ENCODE assay signal across 25 cellular contexts in the genomic region with DNA sequence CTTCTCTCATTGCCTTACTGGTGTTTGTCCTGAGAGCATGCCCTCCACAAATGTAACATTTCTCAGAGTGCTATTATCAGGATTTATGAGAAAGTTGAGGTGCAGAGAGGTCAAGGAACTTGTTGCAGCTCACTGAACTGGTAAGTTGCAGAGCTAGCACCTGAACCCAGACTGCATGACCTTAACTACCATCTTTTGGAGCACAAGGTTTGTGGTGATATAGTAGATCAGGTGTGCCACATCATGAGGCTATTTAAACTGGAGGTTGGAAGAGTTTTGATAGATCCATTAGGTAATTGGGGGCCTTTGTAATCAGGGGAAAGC.
"Had no signal": no experiment of that assay in that cellular context is flagged by ENCODE, and none has a peak within 500 bp of the region (broad histone marks: within the 10 kb centered on the region; RNA-seq: fewer than 3 reads in every experiment).

No MANE protein-coding gene starts in this region.

- H3K27ac Mint-ChIP-seq: activated B cell treated with CpG ODN at 0.5 μM for 24 hours; activated CD4-positive, alpha-beta memory T cell treated with anti-CD3 and anti-CD28 coated beads, Interleukin-2, amount 10 ng/mL, durations not matched to agents 7 days and 5 days; activated CD8-positive, alpha-beta memory T cell treated with anti-CD3 and anti-CD28 coated beads, Interleukin-2, amount 10 ng/mL, durations not matched to agents 7 days and 5 days; activated naive CD8-positive, alpha-beta T cell treated with anti-CD3 and anti-CD28 coated beads, Interleukin-2, amount 10 ng/mL, durations not matched to agents 7 days and 5 days; activated T-helper 17 cell treated with anti-CD3 and anti-CD28 coated beads, Interleukin-2, amount 50 U/mL, for 72 hours; brain; endodermal cell; memory B cell; natural killer cell treated with Interleukin-12 subunit alpha and Interleukin-12 subunit beta and Interleukin-15 and Interleukin-18, amount 100 ng/mL, for 72 hours; progenitor cell of endocrine pancreas; stimulated activated naive CD8-positive, alpha-beta T cell treated with anti-CD3 and anti-CD28 coated beads, Interleukin-15, amount 100 ng/mL, for 72 hours; T-helper 2 cell treated with Interferon-gamma antibody and Interleukin-4, amounts not matched to agents 5 μg/mL and 100 μg/mL, for 36 hours had no signal

- H3K4me3 Mint-ChIP-seq: activated B cell treated with CpG ODN at 0.5 μM for 24 hours; activated CD4-positive, alpha-beta memory T cell treated with anti-CD3 and anti-CD28 coated beads, Interleukin-2, amount 10 ng/mL, durations not matched to agents 7 days and 5 days; activated CD8-positive, alpha-beta memory T cell treated with anti-CD3 and anti-CD28 coated beads, Interleukin-2, amount 10 ng/mL, durations not matched to agents 7 days and 5 days; activated naive CD8-positive, alpha-beta T cell treated with anti-CD3 and anti-CD28 coated beads, Interleukin-2, amount 10 ng/mL, durations not matched to agents 7 days and 5 days; activated T-helper 17 cell treated with anti-CD3 and anti-CD28 coated beads, Interleukin-2, amount 50 U/mL, for 72 hours; brain; endodermal cell; memory B cell; natural killer cell treated with Interleukin-12 subunit alpha and Interleukin-12 subunit beta and Interleukin-15 and Interleukin-18, amount 100 ng/mL, for 72 hours; stimulated activated naive CD8-positive, alpha-beta T cell treated with anti-CD3 and anti-CD28 coated beads, Interleukin-15, amount 100 ng/mL, for 72 hours; T-helper 2 cell treated with Interferon-gamma antibody and Interleukin-4, amounts not matched to agents 5 μg/mL and 100 μg/mL, for 36 hours had no signal

- H3K27ac ChIP-seq: colonic mucosa, skin epidermis, suprapubic skin had no signal

- H3K36me3 Mint-ChIP-seq: brain; natural killer cell treated with Interleukin-12 subunit alpha and Interleukin-12 subunit beta and Interleukin-15 and Interleukin-18, amount 100 ng/mL, for 72 hours had no signal

- DNase-seq: activated B cell treated with CpG ODN at 0.5 μM for 24 hours; activated CD4-positive, alpha-beta memory T cell treated with anti-CD3 and anti-CD28 coated beads, Interleukin-2, amount 10 ng/mL, durations not matched to agents 7 days and 5 days; activated CD4-positive, alpha-beta T cell treated with anti-CD3 and anti-CD28 coated beads for 48 hours; activated CD8-positive, alpha-beta memory T cell treated with anti-CD3 and anti-CD28 coated beads, Interleukin-2, amount 10 ng/mL, durations not matched to agents 7 days and 5 days; activated naive CD4-positive, alpha-beta T cell; activated naive CD8-positive, alpha-beta T cell treated with anti-CD3 and anti-CD28 coated beads, Interleukin-2, amount 10 ng/mL, durations not matched to agents 7 days and 5 days; activated T-cell treated with anti-CD3 and anti-CD28 coated beads, Interleukin-2, amount 50 U/mL, for 1 hour; central memory CD4-positive, alpha-beta T cell; colonic mucosa; endodermal cell; erythroblast; left ventricle myocardium superior; occipital lobe; right cardiac atrium; stimulated activated naive CD8-positive, alpha-beta T cell treated with anti-CD3 and anti-CD28 coated beads, Interleukin-15, amount 100 ng/mL, for 72 hours; SW 1271; trophoblast cell had no signal

- H3K9me3 Mint-ChIP-seq: activated CD4-positive, alpha-beta memory T cell treated with anti-CD3 and anti-CD28 coated beads, Interleukin-2, amount 10 ng/mL, durations not matched to agents 7 days and 5 days; activated naive CD8-positive, alpha-beta T cell treated with anti-CD3 and anti-CD28 coated beads, Interleukin-2, amount 10 ng/mL, durations not matched to agents 7 days and 5 days; activated T-helper 17 cell treated with anti-CD3 and anti-CD28 coated beads, Interleukin-2, amount 50 U/mL, for 72 hours; endodermal cell; memory B cell; natural killer cell treated with Interleukin-12 subunit alpha and Interleukin-12 subunit beta and Interleukin-15 and Interleukin-18, amount 100 ng/mL, for 72 hours; stimulated activated naive CD8-positive, alpha-beta T cell treated with anti-CD3 and anti-CD28 coated beads, Interleukin-15, amount 100 ng/mL, for 72 hours; T-helper 2 cell treated with Interferon-gamma antibody and Interleukin-4, amounts not matched to agents 5 μg/mL and 100 μg/mL, for 36 hours had no signal

- H3K27me3 Mint-ChIP-seq: activated B cell treated with CpG ODN at 0.5 μM for 24 hours; activated CD4-positive, alpha-beta memory T cell treated with anti-CD3 and anti-CD28 coated beads, Interleukin-2, amount 10 ng/mL, durations not matched to agents 7 days and 5 days; activated CD8-positive, alpha-beta memory T cell treated with anti-CD3 and anti-CD28 coated beads, Interleukin-2, amount 10 ng/mL, durations not matched to agents 7 days and 5 days; activated naive CD8-positive, alpha-beta T cell treated with anti-CD3 and anti-CD28 coated beads, Interleukin-2, amount 10 ng/mL, durations not matched to agents 7 days and 5 days; activated T-helper 17 cell treated with anti-CD3 and anti-CD28 coated beads, Interleukin-2, amount 50 U/mL, for 72 hours; memory B cell; progenitor cell of endocrine pancreas; stimulated activated naive CD8-positive, alpha-beta T cell treated with anti-CD3 and anti-CD28 coated beads, Interleukin-15, amount 100 ng/mL, for 72 hours had no signal

- ATAC-seq: activated CD8-positive, alpha-beta memory T cell treated with anti-CD3 and anti-CD28 coated beads, Interleukin-2, amount 10 ng/mL, durations not matched to agents 7 days and 5 days; activated T-helper 17 cell treated with anti-CD3 and anti-CD28 coated beads, Interleukin-2, amount 50 U/mL, for 72 hours; left ventricle myocardium superior; natural killer cell treated with Interleukin-12 subunit alpha and Interleukin-12 subunit beta and Interleukin-15 and Interleukin-18, amount 100 ng/mL, for 72 hours; right cardiac atrium; stimulated activated naive CD8-positive, alpha-beta T cell treated with anti-CD3 and anti-CD28 coated beads, Interleukin-15, amount 100 ng/mL, for 72 hours had no signal
